ENCODE assay signal across 20 cellular contexts in genomic region chr12:131010376-131011131, GRCh38.
"Had no signal": no experiment of that assay in that cellular context is flagged by ENCODE, and none has a peak within 500 bp of the region (broad histone marks: within the 10 kb centered on the region; RNA-seq: fewer than 3 reads in every experiment).

No MANE protein-coding gene starts in this region.

- H3K36me3 Mint-ChIP-seq: neural progenitor cell had no signal

- H2AFZ ChIP-seq: neural progenitor cell had no signal

- DNase-seq: activated CD4-positive, alpha-beta T cell treated with anti-CD3 and anti-CD28 coated beads, Interleukin-2, amount 50 U/mL, for 1 hour; activated CD4-positive, CD25-positive, alpha-beta regulatory T cell treated with anti-CD3 and anti-CD28 coated beads, Interleukin-2, amount 50 U/mL, for 72 hours; activated CD8-positive, alpha-beta memory T cell treated with anti-CD3 and anti-CD28 coated beads, Interleukin-2, amount 50 U/mL, for 4 hours; activated effector memory CD4-positive, alpha-beta T cell treated with anti-CD3 and anti-CD28 coated beads, Interleukin-2, amount 50 U/mL, for 16 hours; activated naive CD4-positive, alpha-beta T cell treated with anti-CD3 and anti-CD28 coated beads, Interleukin-2, amount 50 U/mL, for 16 hours; activated T-cell treated with anti-CD3 and anti-CD28 coated beads, Interleukin-2, amount 50 U/mL, for 48 hours; cerebellar nuclear complex; effector CD4-positive, alpha-beta T cell; midbrain; pancreas; stimulated activated CD4-positive, alpha-beta T cell treated with anti-CD3 and anti-CD28 coated beads, Interleukin-12 subunit alpha, Interleukin-12 subunit beta, amount 100 ng/mL, for 4 hours; stimulated activated CD4-positive, alpha-beta T cell treated with anti-CD3 and anti-CD28 coated beads, Interleukin-2, amount 100 ng/mL, for 24 hours; stimulated activated naive CD4-positive, alpha-beta T cell treated with Interleukin-2 at 50 U/mL for 16 hours; SW 1271; T-helper 2 cell; upper lobe of left lung had no signal

- H3K4me2 ChIP-seq: neural progenitor cell had no signal

- H3K27me3 ChIP-seq: ascending aorta, neural progenitor cell, pancreas, upper lobe of left lung had no signal

- H3K9me3 ChIP-seq: ascending aorta, pancreas, upper lobe of left lung had no signal

- H3K4me3 ChIP-seq: ascending aorta, neural progenitor cell, pancreas, upper lobe of left lung had no signal

- H3K4me3 Mint-ChIP-seq: neural progenitor cell had no signal

- H3K4me1 ChIP-seq: ascending aorta, pancreas had no signal

- H3K9me3 Mint-ChIP-seq: neural progenitor cell had no signal

- H3K27ac ChIP-seq: neural progenitor cell, pancreas, VCaP had no signal

- ATAC-seq: esophagus mucosa had no signal

- H3K36me3 ChIP-seq: neural progenitor cell, pancreas had no signal
